21 cellular contexts compared by ENCODE assay signal in genomic region chr10:120121768-120122167, GRCh38.
DNase-seq lines count a peak whose midpoint lies in the region; ATAC-seq and TF ChIP-seq lines count a peak whose summit lies in the region.
"Had no signal": no experiment of that assay in that cellular context is flagged by ENCODE, and none has a peak within 500 bp of the region (broad histone marks: within the 10 kb centered on the region; RNA-seq: fewer than 3 reads in every experiment).

No MANE protein-coding gene starts in this region.

- H3K4ac ChIP-seq in H9 (ENCODE audit: low read depth, low read length): no peak overlapping the region
- no peak overlapping the region for H3K4ac ChIP-seq in mesendoderm (ENCODE audit: low read depth, low read length)

- no peak overlapping the region for H3K9ac ChIP-seq in H9 (ENCODE audit: extremely low read depth, insufficient read length, low read length)
- H3K9ac ChIP-seq in endodermal cell (ENCODE audit: extremely low read depth, low read length, poor library complexity, severe bottlenecking): no peak overlapping the region
- no peak overlapping the region for H3K9ac ChIP-seq in mesendoderm (ENCODE audit: low read length)
- H3K9ac ChIP-seq: BLaER1 treated with 17β-estradiol and CSF1 and Interleukin-3, amounts not matched to agents 10 nM and 100 nM had no signal

- no peaks in the 10 kb centered on the region for H4K20me1 ChIP-seq in H9 (ENCODE audit: control insufficient read depth, insufficient read depth, insufficient read length)
- H4K20me1 ChIP-seq: BLaER1 treated with 17β-estradiol and CSF1 and Interleukin-3, amounts not matched to agents 10 nM and 100 nM had no signal

- TF ChIP-seq CTCF in H9 (conservative IDR thresholded peaks at IDR 0.05): peak; percentile 35; the same call in 2 of the 3 replicates
- peak; percentile 60 for TF ChIP-seq CTCF in endodermal cell (conservative IDR thresholded peaks at IDR 0.05)
- TF ChIP-seq CTCF in CD14-positive monocyte (IDR thresholded peaks at IDR 0.05): no peak

- H2AK5ac ChIP-seq in H9 (ENCODE audit: insufficient read length, low read length) (no peak overlapping the region), mesendoderm (ENCODE audit: low read length) (no peak overlapping the region)

- H3K56ac ChIP-seq in H9 (ENCODE audit: insufficient read length, low read depth, low read length) (no peak overlapping the region), mesendoderm (ENCODE audit: low read length) (no peak overlapping the region)

- no peak overlapping the region for H2AFZ ChIP-seq in H9 (ENCODE audit: low read length)

- no peaks in the 10 kb centered on the region for H3K27me3 Mint-ChIP-seq in H9 (ENCODE audit: low read depth)
- peaks cover 2% of the 10 kb centered on the region for H3K27me3 Mint-ChIP-seq in endodermal cell (ENCODE audit: insufficient read depth)
- peaks cover 0 to 2% (median 1%) of the 10 kb centered on the region in 3 donors for H3K27me3 Mint-ChIP-seq in CD14-positive monocyte (ENCODE audit: low read depth in 3 of 3)

- no peaks in the 10 kb centered on the region for H3K36me3 ChIP-seq in endodermal cell (ENCODE audit: control insufficient read depth, insufficient read depth, low read length)
- no peaks in the 10 kb centered on the region for H3K36me3 ChIP-seq in mesendoderm (ENCODE audit: control insufficient read depth, insufficient read depth, low read length)
- H3K36me3 ChIP-seq: BE2C; BLaER1 treated with 17β-estradiol and CSF1 and Interleukin-3, amounts not matched to agents 10 nM and 100 nM; HAP-1 had no signal

- H3K9me3 ChIP-seq in H9 (ENCODE audit: control insufficient read depth, low read depth, low read length): no peaks in the 10 kb centered on the region
- peaks cover 4% of the 10 kb centered on the region for H3K9me3 ChIP-seq in endodermal cell (ENCODE audit: control insufficient read depth, low read length)
- H3K9me3 ChIP-seq: A549, BE2C, HAP-1 had no signal

- H4K8ac ChIP-seq in H9 (replicated peaks; ENCODE audit: insufficient read length, low read depth, low read length): no peak overlapping the region
- H4K8ac ChIP-seq in mesendoderm (ENCODE audit: low read depth, low read length): no peak overlapping the region

- H2BK12ac ChIP-seq in H9 (ENCODE audit: insufficient read length, low read depth, low read length): no peak overlapping the region

- H3K4me3 ChIP-seq in endodermal cell (ENCODE audit: low read length) (no peak overlapping the region), mesendoderm (ENCODE audit: low read length) (no peak overlapping the region)
- H3K4me3 ChIP-seq: A549; BLaER1 treated with 17β-estradiol and CSF1 and Interleukin-3, amounts not matched to agents 10 nM and 100 nM; HAP-1 had no signal

- H3K14ac ChIP-seq in H9 (ENCODE audit: insufficient read depth, low read length): no peak overlapping the region

- H3K27me3 ChIP-seq in H9 (ENCODE audit: insufficient read depth, low read length) (no peaks in the 10 kb centered on the region), endodermal cell (ENCODE audit: control insufficient read depth, insufficient read depth, low read length, poor library complexity, severe bottlenecking) (no peaks in the 10 kb centered on the region), mesendoderm (ENCODE audit: insufficient read depth, low read length, poor library complexity) (no peaks in the 10 kb centered on the region)
- H3K27me3 ChIP-seq: BE2C; BLaER1 treated with 17β-estradiol and CSF1 and Interleukin-3, amounts not matched to agents 10 nM and 100 nM had no signal

- H3K27ac ChIP-seq in H9 (ENCODE audit: insufficient read length, low read depth, low read length) (no peak overlapping the region), endodermal cell (ENCODE audit: low read depth, low read length) (no peak overlapping the region), mesendoderm (ENCODE audit: low read depth, low read length) (no peak overlapping the region)
- H3K27ac ChIP-seq: A549; BLaER1 treated with 17β-estradiol and CSF1 and Interleukin-3, amounts not matched to agents 10 nM and 100 nM had no signal

- H2BK120ac ChIP-seq in H9 (ENCODE audit: low read depth, low read length, poor library complexity, severe bottlenecking) (no peak overlapping the region), mesendoderm (ENCODE audit: low read depth, low read length) (no peak overlapping the region)

- H3T11ph ChIP-seq in H9 (ENCODE audit: low read length): no peak overlapping the region

- H3K4me1 ChIP-seq in H9 (ENCODE audit: insufficient read depth, low read length) (no peaks in the 10 kb centered on the region; the same call in 1 of the 2 replicates), endodermal cell (ENCODE audit: control insufficient read depth, insufficient read depth, low read length) (no peaks in the 10 kb centered on the region), mesendoderm (ENCODE audit: control insufficient read depth, low read depth, low read length) (no peaks in the 10 kb centered on the region)
- H3K4me1 ChIP-seq: A549; BE2C; BLaER1 treated with 17β-estradiol and CSF1 and Interleukin-3, amounts not matched to agents 10 nM and 100 nM; HAP-1 had no signal

- H3K79me2 ChIP-seq in H9 (ENCODE audit: insufficient read depth, low read length) (no peaks in the 10 kb centered on the region), mesendoderm (ENCODE audit: control insufficient read depth, insufficient read depth, low read length) (no peaks in the 10 kb centered on the region)

- peaks cover 0 to 6% of the 10 kb centered on the region in 2 experiments; a peak in 3 of 5 replicates for H3K9me3 Mint-ChIP-seq in H9
- no peaks in the 10 kb centered on the region for H3K9me3 Mint-ChIP-seq in endodermal cell
- peaks cover 0 to 3% (median 0%) of the 10 kb centered on the region in 7 donors for H3K9me3 Mint-ChIP-seq in CD14-positive monocyte

- DNase-seq in H9 (no peak), NAMALWA (ENCODE audit: low spot score) (peak; percentile 3), endodermal cell (no peak), mesendoderm (peak; percentile 49), DMS53 treated with DMSO at 0.1 percent for 48 hours (lab: John Stamatoyannopoulos, UW; ENCODE audit: unreplicated experiment) (no peak), CD14-positive monocyte (ENCODE audit: low spot score) (no peak)
- DNase-seq: 8988T; ACHN; AML-193; BE2C; Calu3; CD4-positive, alpha-beta memory T cell; COR-L47; DMS53; DND-41; GOT3 had no signal

- H4K5ac ChIP-seq in H9 (ENCODE audit: insufficient read length, low read depth, low read length): no peak overlapping the region
- H4K5ac ChIP-seq in mesendoderm (ENCODE audit: low read length): no peak overlapping the region

- H3K79me1 ChIP-seq in H9 (ENCODE audit: insufficient read depth, low read depth, low read length, poor library complexity, severe bottlenecking) (no peaks in the 10 kb centered on the region), mesendoderm (ENCODE audit: low read length) (no peaks in the 10 kb centered on the region)

- H2BK5ac ChIP-seq in H9 (ENCODE audit: insufficient read length, low read length) (no peak overlapping the region), mesendoderm (ENCODE audit: low read length) (no peak overlapping the region)

- ATAC-seq in GM21423 (IDR thresholded peaks at IDR 0.05; ENCODE audit: unreplicated experiment) (no peak), GM18517 (IDR thresholded peaks at IDR 0.05; ENCODE audit: unreplicated experiment) (no peak)
- ATAC-seq: A549 had no signal

- peaks cover 0 to 6% (median 3%) of the 10 kb centered on the region in 3 experiments; a peak in 4 of 7 replicates for H3K36me3 Mint-ChIP-seq in H9 (ENCODE audit: insufficient read depth in 1 of 3, low read depth in 3 of 3)
- no peaks in the 10 kb centered on the region for H3K36me3 Mint-ChIP-seq in endodermal cell (ENCODE audit: low read depth)
- H3K36me3 Mint-ChIP-seq in CD14-positive monocyte: no peaks in the 10 kb centered on the region
- H3K36me3 Mint-ChIP-seq: CD4-positive, alpha-beta memory T cell had no signal

- H3K4me1 Mint-ChIP-seq in H9 (peaks cover 14 to 20% of the 10 kb centered on the region in 2 experiments), endodermal cell (peaks cover 7% of the 10 kb centered on the region), CD14-positive monocyte (no peaks in the 10 kb centered on the region)
- H3K4me1 Mint-ChIP-seq: CD4-positive, alpha-beta memory T cell had no signal

- H3K18ac ChIP-seq in H9 (ENCODE audit: insufficient read length, low read depth, low read length): no peak overlapping the region
- H3K18ac ChIP-seq in mesendoderm (ENCODE audit: low read length): no peak overlapping the region

- H3K4me3 Mint-ChIP-seq in H9 (no peak overlapping the region), endodermal cell (no peak overlapping the region), CD14-positive monocyte (no peak overlapping the region)
- H3K4me3 Mint-ChIP-seq: CD4-positive, alpha-beta memory T cell had no signal

- H2BK15ac ChIP-seq in H9 (ENCODE audit: low read depth, low read length): no peak overlapping the region
- no peak overlapping the region for H2BK15ac ChIP-seq in mesendoderm (replicated peaks; ENCODE audit: low read depth)

- H3K23ac ChIP-seq in H9 (ENCODE audit: insufficient read length, low read depth, low read length) (no peak overlapping the region), mesendoderm (ENCODE audit: low read length) (no peak overlapping the region)

- H3K27ac Mint-ChIP-seq in H9 (no peak overlapping the region), endodermal cell (no peak overlapping the region), CD14-positive monocyte (no peak overlapping the region)
- H3K27ac Mint-ChIP-seq: CD4-positive, alpha-beta memory T cell had no signal

- H4K91ac ChIP-seq in H9 (ENCODE audit: insufficient read length, low read depth, low read length): no peak overlapping the region

- H2BK20ac ChIP-seq in H9 (ENCODE audit: low read depth, low read length, poor library complexity, severe bottlenecking): no peak overlapping the region

- H3K4me2 ChIP-seq in H9 (ENCODE audit: insufficient read depth, insufficient read length, low read length) (no peak overlapping the region), mesendoderm (ENCODE audit: low read length) (no peak overlapping the region)
- H3K4me2 ChIP-seq: A549; BLaER1 treated with 17β-estradiol and CSF1 and Interleukin-3, amounts not matched to agents 10 nM and 100 nM had no signal

- H3K23me2 ChIP-seq in H9 (ENCODE audit: insufficient read length, low read depth, low read length, poor library complexity, severe bottlenecking): no peaks in the 10 kb centered on the region

- no CpG with 5 or more reads among the region's 1 CpG for WGBS in H9 (ENCODE audit: extremely low coverage, insufficient read length, low lambda C conversion rate)
- WGBS in endodermal cell (ENCODE audit: insufficient coverage in 1 of 2, insufficient read length in 1 of 2), 2 experiments: 92 to 100% methylated on average over 1 of the region's 1 CpG
- WGBS in mesendoderm (ENCODE audit: extremely low coverage, insufficient coverage, low lambda C conversion rate): no CpG with 5 or more reads among the region's 1 CpG

- intact Hi-C loops in CD14-positive monocyte (cut with micrococcal nuclease): no loop called here

Comparison
In these comparisons a context has a peak if more than half of its experiments do, and no peak if none do; other contexts are left out.
1. DNase-seq: peak in NAMALWA (single experiment) and mesendoderm (single experiment); none in H9 (single experiment), endodermal cell (single experiment), DMS53 treated with DMSO at 0.1 percent for 48 hours (single experiment) and CD14-positive monocyte (single experiment).